8 cellular contexts compared by ENCODE assay signal in the genomic region with DNA sequence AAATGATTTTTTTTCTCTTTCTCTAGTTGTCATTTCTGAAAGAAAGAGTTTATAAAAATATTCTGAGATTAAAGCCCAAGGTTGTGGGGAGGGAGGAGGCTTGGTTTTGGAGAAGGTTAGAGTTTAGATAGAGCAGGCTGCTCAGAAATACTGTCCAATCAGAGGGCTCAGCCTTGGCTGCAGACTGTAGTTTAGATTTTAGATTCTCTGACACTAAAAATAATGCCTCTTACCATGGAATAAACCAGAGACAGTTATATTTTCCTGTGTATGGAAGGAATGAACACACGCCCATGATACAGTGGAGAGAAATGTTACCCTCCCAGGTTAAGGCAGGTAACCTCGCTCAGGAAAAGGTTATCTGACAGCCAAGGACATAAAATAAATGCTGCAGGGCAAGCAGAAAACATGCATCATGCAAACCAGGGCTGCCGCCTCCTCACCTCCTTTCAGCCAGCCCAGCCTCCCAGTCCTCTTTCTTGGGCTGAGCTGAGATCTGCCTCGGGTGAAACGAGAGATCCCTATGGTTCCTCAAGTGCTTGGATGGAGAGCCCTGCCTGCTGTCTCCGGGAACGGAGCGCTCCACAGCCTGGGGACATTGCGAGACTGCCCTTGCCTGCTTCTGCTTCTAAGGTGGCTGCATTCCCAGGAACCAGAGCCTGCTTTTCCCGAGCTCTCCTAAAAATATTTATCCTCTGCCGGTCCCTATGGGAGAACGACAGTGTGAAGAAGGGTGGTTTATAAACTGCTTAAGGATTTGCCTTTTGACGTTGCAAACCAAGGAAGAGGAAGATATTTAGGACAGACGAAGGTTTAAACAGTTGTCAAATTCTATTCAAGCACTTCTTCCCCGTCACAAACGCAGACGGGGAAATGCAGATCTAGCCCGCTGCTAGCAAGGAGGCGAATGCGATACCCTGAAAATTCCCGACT. TPM values are rescaled to one million over a fixed set of nuclear protein-coding genes. Genes with fewer than 3 reads are reported as not detected.
DNase-seq lines count a peak whose midpoint lies in the region; ATAC-seq and TF ChIP-seq lines count a peak whose summit lies in the region.

No MANE protein-coding gene starts in this region.

- 2% methylated on average over 21 of the region's 21 CpGs for WGBS in prostate gland

- H3K27me3 ChIP-seq in DND-41 (ENCODE audit: insufficient read depth, low read length, poor library complexity), result peaks cover 19% of the 10 kb centered on the region
- H3K27me3 ChIP-seq in H7 (ENCODE audit: control insufficient read depth, insufficient read depth, low read length), result no peaks in the 10 kb centered on the region
- H3K27me3 ChIP-seq in NT2/D1 (ENCODE audit: insufficient read depth, insufficient read length), result no peaks in the 10 kb centered on the region
- no peaks in the 10 kb centered on the region for H3K27me3 ChIP-seq in prostate gland (replicated peaks; ENCODE audit: insufficient read depth)

- TF ChIP-seq POLR2A in prostate gland (IDR thresholded peaks at IDR 0.05), result no peak

- DNase-seq in DND-41 (no peak), H7 (peak; percentile 53), NT2/D1 (ENCODE audit: low read depth, low spot score) (peak; percentile 15), astrocyte of the cerebellum (ENCODE audit: low read depth) (no peak), hypothalamus (lab: John Stamatoyannopoulos, UW) (peak in 31 of 51 donors; percentile 3 to 58 (median 18)), prostate gland (ENCODE audit: low spot score) (peak; percentile 50), GM20000 (ENCODE audit: low spot score) (no peak), NCI-H1048 (lab: John Stamatoyannopoulos, UW) (no peak)

- no peaks in the 10 kb centered on the region for H4K20me1 ChIP-seq in DND-41 (ENCODE audit: insufficient read depth, low read length)

- peak; percentile 30 for ATAC-seq in DND-41 (ENCODE audit: insufficient read depth, low read depth)

- H3K4me1 ChIP-seq in DND-41 (ENCODE audit: insufficient read depth, low read length), result peaks cover 25% of the 10 kb centered on the region
- no peaks in the 10 kb centered on the region for H3K4me1 ChIP-seq in NT2/D1 (ENCODE audit: insufficient read depth, insufficient read length)
- H3K4me1 ChIP-seq in prostate gland (replicated peaks), result no peaks in the 10 kb centered on the region

- peak overlapping the region; percentile 76 for H3K4me2 ChIP-seq in DND-41 (ENCODE audit: insufficient read depth, low read length)

- H3K27ac ChIP-seq in DND-41 (ENCODE audit: low read length) (peak overlapping the region; percentile 2; the same call in 1 of the 2 replicates), prostate gland (peak overlapping the region; percentile 80 to 88)

- in situ Hi-C loops in astrocyte of the cerebellum (cut with HindIII; ENCODE audit: low sequenced_read_pairs), result no loop called here

- H3K79me2 ChIP-seq in DND-41 (ENCODE audit: insufficient read depth, low read length), result no peaks in the 10 kb centered on the region

- H3K36me3 ChIP-seq in DND-41 (ENCODE audit: insufficient read depth, low read length), result no peaks in the 10 kb centered on the region
- H3K36me3 ChIP-seq in H7 (replicated peaks; ENCODE audit: control insufficient read depth, insufficient read depth, low read length), result no peaks in the 10 kb centered on the region
- H3K36me3 ChIP-seq in NT2/D1 (ENCODE audit: insufficient read depth, insufficient read length, low read length), result no peaks in the 10 kb centered on the region
- H3K36me3 ChIP-seq in prostate gland, result no peaks in the 10 kb centered on the region

- intact Hi-C loops in prostate gland (cut with DNase I), result loop anchor here (5.0 kb wide), 1 partner anchor 33 kb away; no protein-coding TSS in a partner anchor

- H3K4me3 ChIP-seq in DND-41 (ENCODE audit: low read depth in 1 of 2, low read length in 2 of 2), result peak overlapping the region; percentile 40 to 73
- peak overlapping the region; percentile 74 for H3K4me3 ChIP-seq in H7 (ENCODE audit: insufficient read depth, low read depth, low read length)
- H3K4me3 ChIP-seq in NT2/D1 (ENCODE audit: insufficient read length, low read depth), result peak overlapping the region; percentile 91
- peak overlapping the region; percentile 96 for H3K4me3 ChIP-seq in astrocyte of the cerebellum (ENCODE audit: low read depth, low read length)
- H3K4me3 ChIP-seq in prostate gland, result peak overlapping the region; percentile 71 to 87

- TF ChIP-seq CTCF in DND-41 (IDR thresholded peaks at IDR 0.05; ENCODE audit: borderline replicate concordance, extremely low read depth, low read length, poor library complexity, severe bottlenecking), result no peak
- TF ChIP-seq CTCF in astrocyte of the cerebellum (IDR thresholded peaks at IDR 0.05; ENCODE audit: low read depth, low read length, missing control alignments), result no peak
- no peak for TF ChIP-seq CTCF in prostate gland (IDR thresholded peaks at IDR 0.05)
- TF ChIP-seq CTCF in GM20000 (IDR thresholded peaks at IDR 0.05; ENCODE audit: extremely low read depth, missing control alignments), result no peak

- H3K9ac ChIP-seq in DND-41 (ENCODE audit: low read depth, low read length) (peak overlapping the region; percentile 57), NT2/D1 (ENCODE audit: insufficient read length, low read depth) (peak overlapping the region; percentile 90)

- H3K9me3 ChIP-seq in DND-41 (ENCODE audit: insufficient read depth, low read length, severe bottlenecking) (no peaks in the 10 kb centered on the region), NT2/D1 (ENCODE audit: insufficient read depth, low read length) (no peaks in the 10 kb centered on the region), prostate gland (no peaks in the 10 kb centered on the region)

- peak overlapping the region; percentile 83 for H2AFZ ChIP-seq in DND-41 (ENCODE audit: low read depth, low read length)

RNA-seq across cellular contexts. Expression of a gene that starts 0.8 kb away (rescaled TPM):
- total RNA-seq in H7 (2014; rRNA removed; shearing (Covaris generic)), result 2.7 and 3.9 TPM in 2 replicates
- 10 to 100 TPM in 1 of 2 donors, 1 to 10 TPM in 1; 9.1 to 12.7 TPM for total RNA-seq in prostate gland

RNA-seq across cellular contexts. Expression of a gene that starts 40.5 kb away (rescaled TPM):
- total RNA-seq in H7 (2014; rRNA removed; shearing (Covaris generic)), result 78.2 and 117 TPM in 2 replicates
- 10 to 100 TPM; 10.3 to 12.1 TPM for total RNA-seq in prostate gland

Comparison
In these comparisons a context has a peak if more than half of its experiments do, and no peak if none do; other contexts are left out.
1. DNase-seq: peak in H7 (single experiment), NT2/D1 (single experiment), hypothalamus (31 of 51) and prostate gland (single experiment); none in DND-41 (single experiment), astrocyte of the cerebellum (single experiment), GM20000 (single experiment) and NCI-H1048 (single experiment).
2. Peak in every context shown above with its lines, with median percentiles within 50 percentile points of each other: H3K4me3 ChIP-seq.